24 cellular contexts compared by ENCODE assay signal in the genomic region with DNA sequence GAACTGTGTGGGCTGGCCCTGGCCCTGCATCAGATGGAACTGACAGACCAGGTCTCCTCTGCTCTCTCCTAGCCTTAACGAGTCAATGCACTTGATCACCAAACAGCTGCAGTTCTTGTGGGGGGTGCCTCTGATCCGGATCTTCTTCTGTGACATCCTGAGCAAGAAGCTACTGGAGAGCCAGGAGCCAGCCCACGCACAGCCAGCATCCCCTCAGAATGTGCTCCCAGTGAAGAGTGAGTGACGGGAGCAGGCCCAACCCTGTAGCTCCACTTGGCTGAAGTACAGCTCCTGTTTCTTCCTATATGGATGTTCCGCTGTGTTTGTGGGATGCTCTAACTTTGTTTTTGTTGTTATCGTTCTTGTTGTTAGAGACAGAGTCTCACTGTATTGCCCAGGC. TPM values are rescaled to one million over a fixed set of nuclear protein-coding genes. Genes with fewer than 3 reads are reported as not detected.
DNase-seq lines count a peak whose midpoint lies in the region; FAIRE-seq and TF ChIP-seq lines count a peak whose summit lies in the region.
"Had no signal": no experiment of that assay in that cellular context is flagged by ENCODE, and none has a peak within 500 bp of the region (broad histone marks: within the 10 kb centered on the region; RNA-seq: fewer than 3 reads in every experiment).

No MANE protein-coding gene starts in this region.

- H3K27me3 ChIP-seq in bronchial epithelial cell (ENCODE audit: control insufficient read depth, insufficient read depth, low read length) = no peaks in the 10 kb centered on the region
- H3K27me3 ChIP-seq: BE2C, BLaER1 had no signal

- H3K36me3 ChIP-seq in bronchial epithelial cell (ENCODE audit: control insufficient read depth, insufficient read depth, low read length) = peaks cover 38% of the 10 kb centered on the region

- no peak for TF ChIP-seq CTCF in bronchial epithelial cell (IDR thresholded peaks at IDR 0.05; ENCODE audit: insufficient read depth, low read length, severe bottlenecking)

- H3K4me3 ChIP-seq in bronchial epithelial cell (ENCODE audit: low read depth, low read length) = no peak overlapping the region
- H3K4me3 ChIP-seq: BLaER1, GM12878 had no signal

- peak; percentile 55 for FAIRE-seq in bronchial epithelial cell (lab: Jason Lieb, UNC)
- FAIRE-seq: A204.1, GM12878, GM12892, GM18507 had no signal

- DNase-seq in bronchial epithelial cell (ENCODE audit: low read depth) = no peak
- peak in 26 of 42 donors; percentile 20 to 75 (median 55) for DNase-seq in head of caudate nucleus
- no peak for DNase-seq in DMS153 (lab: John Stamatoyannopoulos, UW)
- DNase-seq in activated CD8-positive, alpha-beta memory T cell treated with anti-CD3 and anti-CD28 coated beads, Interleukin-2, amount 50 U/mL, for 4 hours = no peak
- DNase-seq in DMS114 treated with DMSO at 0.1 percent for 48 hours (lab: John Stamatoyannopoulos, UW; ENCODE audit: unreplicated experiment) = no peak
- DNase-seq: 8988T; ACHN; BE2C; C1 segment of cervical spinal cord; CD4-positive, alpha-beta memory T cell; CD4-positive, CD25-positive, alpha-beta regulatory T cell; CD8-positive, alpha-beta memory T cell; COR-L47; DMS 273 treated with DMSO at 0.1 percent for 48 hours; DMS53; DMS79; DND-41; EL; GDM1 had no signal

- intact Hi-C loops in head of caudate nucleus (cut with DNase I) = no loop called here

RNA-seq across cellular contexts. Expression of a gene that starts 23.9 kb away (rescaled TPM):
- total RNA-seq in bronchial epithelial cell = 32.4 and 32.6 TPM in 2 replicates

RNA-seq across cellular contexts. Expression of a gene that starts 24.2 kb away (rescaled TPM):
- total RNA-seq in bronchial epithelial cell = 20.8 and 22.9 TPM in 2 replicates

Comparison
In these comparisons a context has a peak if more than half of its experiments do, and no peak if none do; other contexts are left out.
1. DNase-seq: peak in head of caudate nucleus (26 of 42); none in bronchial epithelial cell (single experiment), DMS153 (single experiment), activated CD8-positive, alpha-beta memory T cell treated with anti-CD3 and anti-CD28 coated beads, Interleukin-2, amount 50 U/mL, for 4 hours (single experiment) and DMS114 treated with DMSO at 0.1 percent for 48 hours (single experiment).